ENCODE assay signal across 8 cellular contexts in genomic region chr19:1355974-1356865, GRCh38. TPM values are rescaled to one million over a fixed set of nuclear protein-coding genes. Genes with fewer than 3 reads are reported as not detected.
DNase-seq lines count a peak whose midpoint lies in the region; ATAC-seq and TF ChIP-seq lines count a peak whose summit lies in the region.

No MANE protein-coding gene starts in this region.

- no peak overlapping the region for H2AFZ ChIP-seq in SU-DHL-6 (ENCODE audit: low read depth, low read length, severe bottlenecking)

- peak overlapping the region; percentile 79 for H3K9ac ChIP-seq in SU-DHL-6 (ENCODE audit: low read length)

- TF ChIP-seq CTCF in GM06990 (IDR thresholded peaks at IDR 0.05; ENCODE audit: insufficient read depth, low read length, poor library complexity, severe bottlenecking) (no peak), SU-DHL-6 (IDR thresholded peaks at IDR 0.05; ENCODE audit: insufficient read depth, low read length, poor library complexity, severe bottlenecking) (no peak), foreskin fibroblast (IDR thresholded peaks at IDR 0.05; ENCODE audit: low read depth, low read length) (no peak), gastrocnemius medialis (IDR thresholded peaks at IDR 0.05 in 4 of 5, conservative IDR thresholded peaks at IDR 0.05 in 1 of 5) (no peak)

- peak overlapping the region; percentile 79 for H3K4me2 ChIP-seq in SU-DHL-6 (ENCODE audit: low read depth, low read length, poor library complexity, severe bottlenecking)

- DNase-seq in GM06990 (ENCODE audit: extremely low read depth, insufficient read length): no peak
- DNase-seq in foreskin fibroblast: no peak
- DNase-seq in gastrocnemius medialis: no peak
- no peak for DNase-seq in iPS-NIHi11 (ENCODE audit: low spot score)
- DNase-seq in dedifferentiated amniotic fluid mesenchymal stem cell (ENCODE audit: extremely low spot score): no peak
- no peak for DNase-seq in activated gamma-delta T cell treated with Interleukin-2 at 50 U/mL for 16 hours

- H4K20me1 ChIP-seq in SU-DHL-6 (ENCODE audit: low read depth, low read length): no peaks in the 10 kb centered on the region

- H3K27ac ChIP-seq in SU-DHL-6 (ENCODE audit: low read depth, low read length) (no peak overlapping the region), gastrocnemius medialis (peak overlapping the region; percentile 82 to 97 (median 90))

- peaks cover 18% of the 10 kb centered on the region for H3K36me3 ChIP-seq in GM06990 (ENCODE audit: control insufficient read depth, insufficient read depth, low read length)
- 0 out of 2 replicates have a peak, but pooled peaks cover 7% of the 10 kb centered on the region for H3K36me3 ChIP-seq in SU-DHL-6 (ENCODE audit: low read length)
- peaks cover 0 to 37% of the 10 kb centered on the region in 2 donors for H3K36me3 ChIP-seq in gastrocnemius medialis

- no peak for TF ChIP-seq POLR2A in gastrocnemius medialis (IDR thresholded peaks at IDR 0.05)

- no peaks in the 10 kb centered on the region for H3F3A ChIP-seq in SU-DHL-6 (ENCODE audit: insufficient read depth)

- no peaks in the 10 kb centered on the region for H3K27me3 ChIP-seq in GM06990 (replicated peaks; ENCODE audit: control insufficient read depth, insufficient read depth, low read length)
- no peaks in the 10 kb centered on the region for H3K27me3 ChIP-seq in SU-DHL-6 (ENCODE audit: low read length)
- no peaks in the 10 kb centered on the region for H3K27me3 ChIP-seq in gastrocnemius medialis

- in situ Hi-C loops in gastrocnemius medialis (cut with MboI; ENCODE audit: low sequenced_read_pairs in 4 of 4): no loop called here

- ATAC-seq in gastrocnemius medialis (no peak), GM19035 (IDR thresholded peaks at IDR 0.05; ENCODE audit: unreplicated experiment) (no peak)

- intact Hi-C loops in gastrocnemius medialis (cut with DNase I; ENCODE audit: low total_unique reads): loop anchor here (1.0 to 2.0 kb wide), 3 partner anchors 77 to 297 kb away; partner anchors contain the start of genes FAM174C and TCF3

- H3K4me1 ChIP-seq in gastrocnemius medialis: peaks cover 18 to 27% of the 10 kb centered on the region in 2 donors

- H3K4me3 ChIP-seq in GM06990 (replicated peaks; ENCODE audit: low read depth, low read length) (peak overlapping the region; percentile 94), SU-DHL-6 (ENCODE audit: insufficient read depth, low read length, poor library complexity, severe bottlenecking) (peak overlapping the region; percentile 84), foreskin fibroblast (ENCODE audit: low read depth in 1 of 2, low read length in 2 of 2) (peak overlapping the region; percentile 79), gastrocnemius medialis (peak overlapping the region; percentile 65 to 80 (median 74))

- H3K9me3 ChIP-seq in SU-DHL-6 (ENCODE audit: insufficient read depth, low read length) (no peaks in the 10 kb centered on the region), gastrocnemius medialis (no peaks in the 10 kb centered on the region)

- H3K79me2 ChIP-seq in SU-DHL-6 (ENCODE audit: insufficient read depth, low read length): no peaks in the 10 kb centered on the region; the same call in 1 of the 2 replicates

- H3K9me2 ChIP-seq in SU-DHL-6 (replicated peaks; ENCODE audit: insufficient read depth, low read length): no peaks in the 10 kb centered on the region

RNA-seq across cellular contexts. Expression of gene NDUFS7, which starts 27.5 kb away (rescaled TPM):
- 100 to 1,000 TPM; 259 to 497 (median 377) TPM for total RNA-seq in gastrocnemius medialis

RNA-seq across cellular contexts. Expression of gene GAMT, which starts 45.1 kb away (rescaled TPM):
- 100 to 1,000 TPM; 269 to 421 (median 373) TPM for total RNA-seq in gastrocnemius medialis

RNA-seq across cellular contexts. Expression of gene DAZAP1, which starts 51.2 kb away (rescaled TPM):
- total RNA-seq in gastrocnemius medialis: 10 to 100 TPM; 53.7 to 74.1 (median 63.4) TPM
